In the genomic region with DNA sequence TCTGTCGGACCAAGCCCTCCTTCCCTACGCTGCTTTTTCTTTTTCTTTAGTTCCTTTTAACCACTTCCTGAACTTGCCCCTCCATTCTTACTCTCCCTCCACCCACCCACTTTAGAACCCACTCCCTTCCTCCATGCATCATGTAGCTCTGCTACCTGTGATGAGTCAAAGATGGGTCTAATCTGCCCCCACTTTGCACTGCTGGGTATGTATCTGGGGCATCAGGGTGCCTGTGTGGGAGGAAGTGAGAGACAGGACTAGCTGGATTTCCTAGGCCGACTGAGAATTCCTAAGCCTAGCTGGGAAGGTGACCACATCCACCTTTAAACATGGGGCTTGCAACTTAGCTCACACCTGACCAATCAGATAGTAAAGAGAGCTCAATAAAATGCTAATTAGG, we compare ENCODE assay signal across 23 cellular contexts.
"Had no signal": no experiment of that assay in that cellular context is flagged by ENCODE, and none has a peak within 500 bp of the region (broad histone marks: within the 10 kb centered on the region; RNA-seq: fewer than 3 reads in every experiment).

No MANE protein-coding gene starts in this region.

- H3K36me3 Mint-ChIP-seq: mesothelial cell of epicardium had no signal

- H3K27me3 ChIP-seq: dorsolateral prefrontal cortex, esophagus muscularis mucosa, left lung had no signal

- FAIRE-seq: colon, endothelial cell of umbilical vein, frontal cortex, islet of Langerhans, keratinocyte had no signal

- H3K4me3 ChIP-seq: coronary artery, dorsolateral prefrontal cortex, esophagus muscularis mucosa, heart right ventricle, left lung, lower lobe of right lung, mucosa of descending colon had no signal

- H3K4me3 Mint-ChIP-seq: mesothelial cell of epicardium had no signal

- H3K27ac Mint-ChIP-seq: mesothelial cell of epicardium, naive B cell had no signal

- H3K27ac ChIP-seq: coronary artery, dorsolateral prefrontal cortex, esophagus muscularis mucosa, foreskin keratinocyte, heart right ventricle, left lung, lower lobe of right lung had no signal

- ATAC-seq: foreskin keratinocyte, heart right ventricle, left cardiac atrium, left ventricle myocardium superior, mucosa of descending colon had no signal

- H3K9me3 ChIP-seq: lower lobe of right lung, mucosa of descending colon had no signal

- H3K4me1 Mint-ChIP-seq: naive B cell had no signal

- H3K4me1 ChIP-seq: esophagus muscularis mucosa, foreskin keratinocyte, heart right ventricle, left lung, lower lobe of right lung had no signal

- DNase-seq: dermis blood vessel endothelial cell; dorsolateral prefrontal cortex; effector CD4-positive, alpha-beta T cell; effector memory CD4-positive, alpha-beta T cell; foreskin keratinocyte; glutamatergic neuron; heart right ventricle; hippocampal formation; left cardiac atrium; left ventricle myocardium superior; lower lobe of right lung; mesenchymal stem cell; mucosa of descending colon; naive B cell had no signal

- H3K36me3 ChIP-seq: esophagus muscularis mucosa, heart right ventricle, left lung, lower lobe of right lung had no signal
